Comparison of ENCODE assay signal across 16 cellular contexts in genomic region chr20:63232235-63233060, GRCh38. TPM values are rescaled to one million over a fixed set of nuclear protein-coding genes. Genes with fewer than 3 reads are reported as not detected.
DNase-seq lines count a peak whose midpoint lies in the region; ATAC-seq and TF ChIP-seq lines count a peak whose summit lies in the region.
"Had no signal": no experiment of that assay in that cellular context is flagged by ENCODE, and none has a peak within 500 bp of the region (broad histone marks: within the 10 kb centered on the region; RNA-seq: fewer than 3 reads in every experiment).

No MANE protein-coding gene starts in this region.

- H3K27ac ChIP-seq in colonic mucosa, result no peak overlapping the region
- no peak overlapping the region for H3K27ac ChIP-seq in CD8-positive, alpha-beta T cell (ENCODE audit: low read depth, low read length)
- H3K27ac ChIP-seq: epithelial cell of prostate, left ventricle myocardium inferior had no signal

- H3K4me3 ChIP-seq in epithelial cell of esophagus (ENCODE audit: low read length), result no peak overlapping the region
- H3K4me3 ChIP-seq in colonic mucosa, result no peak overlapping the region
- no peak overlapping the region for H3K4me3 ChIP-seq in CD8-positive, alpha-beta T cell (ENCODE audit: low read depth, low read length)
- H3K4me3 ChIP-seq: left ventricle myocardium inferior had no signal

- H3K4me1 ChIP-seq in colonic mucosa, result no peaks in the 10 kb centered on the region
- peaks cover 13% of the 10 kb centered on the region for H3K4me1 ChIP-seq in CD8-positive, alpha-beta T cell (ENCODE audit: insufficient read depth, low read length)

- no peak overlapping the region for H3K9ac ChIP-seq in colonic mucosa (ENCODE audit: low read depth in 2 of 2, low read length in 2 of 2)

- no peak for ATAC-seq in GM18873 (IDR thresholded peaks at IDR 0.05; ENCODE audit: low FRiP score, unreplicated experiment)
- ATAC-seq in CD8-positive, alpha-beta T cell, result no peak

- H3K27me3 Mint-ChIP-seq in osteocyte (ENCODE audit: unreplicated experiment), result no peaks in the 10 kb centered on the region
- H3K27me3 Mint-ChIP-seq in T-helper 2 cell treated with Interferon-gamma antibody and Interleukin-4, amounts not matched to agents 5 μg/mL and 100 μg/mL, for 36 hours (ENCODE audit: low read depth), result peaks cover 32% of the 10 kb centered on the region
- peaks cover 31% of the 10 kb centered on the region for H3K27me3 Mint-ChIP-seq in CD8-positive, alpha-beta T cell (ENCODE audit: low read depth)

- TF ChIP-seq CTCF in epithelial cell of esophagus (IDR thresholded peaks at IDR 0.05; ENCODE audit: insufficient read depth, low read depth, low read length, missing control alignments) (no peak), osteocyte (IDR thresholded peaks at IDR 0.05) (no peak), colonic mucosa (IDR thresholded peaks at IDR 0.05) (no peak)
- TF ChIP-seq CTCF in CD8-positive, alpha-beta T cell (IDR thresholded peaks at IDR 0.05), result no peak

- peaks cover 43% of the 10 kb centered on the region for H3K4me1 Mint-ChIP-seq in osteocyte (ENCODE audit: unreplicated experiment)
- no peaks in the 10 kb centered on the region for H3K4me1 Mint-ChIP-seq in T-helper 2 cell treated with Interferon-gamma antibody and Interleukin-4, amounts not matched to agents 5 μg/mL and 100 μg/mL, for 36 hours (ENCODE audit: low read depth)
- H3K4me1 Mint-ChIP-seq in CD8-positive, alpha-beta T cell (ENCODE audit: low read depth), result peaks cover 15% of the 10 kb centered on the region

- peak overlapping the region; percentile 94 for H3K27ac Mint-ChIP-seq in osteocyte (ENCODE audit: unreplicated experiment)
- no peak overlapping the region for H3K27ac Mint-ChIP-seq in T-helper 2 cell treated with Interferon-gamma antibody and Interleukin-4, amounts not matched to agents 5 μg/mL and 100 μg/mL, for 36 hours
- H3K27ac Mint-ChIP-seq in CD8-positive, alpha-beta T cell, result no peak overlapping the region

- POLR2A ChIA-PET in CD8-positive, alpha-beta T cell (lab: Charles Lee), result interaction anchor here (1.3 kb wide), 1 partner anchor 9 kb away, joined by 4 read pairs; no protein-coding TSS in a partner anchor

- no peak overlapping the region for H3K4me3 Mint-ChIP-seq in osteocyte (ENCODE audit: unreplicated experiment)
- no peak overlapping the region for H3K4me3 Mint-ChIP-seq in T-helper 2 cell treated with Interferon-gamma antibody and Interleukin-4, amounts not matched to agents 5 μg/mL and 100 μg/mL, for 36 hours
- no peak overlapping the region for H3K4me3 Mint-ChIP-seq in CD8-positive, alpha-beta T cell

- no peaks in the 10 kb centered on the region for H3K27me3 ChIP-seq in colonic mucosa
- peaks cover 8% of the 10 kb centered on the region for H3K27me3 ChIP-seq in CD8-positive, alpha-beta T cell (ENCODE audit: insufficient read depth, low read length)

- no peaks in the 10 kb centered on the region for H3K36me3 Mint-ChIP-seq in osteocyte (ENCODE audit: unreplicated experiment)
- no peaks in the 10 kb centered on the region for H3K36me3 Mint-ChIP-seq in T-helper 2 cell treated with Interferon-gamma antibody and Interleukin-4, amounts not matched to agents 5 μg/mL and 100 μg/mL, for 36 hours (ENCODE audit: low read depth)
- no peaks in the 10 kb centered on the region for H3K36me3 Mint-ChIP-seq in CD8-positive, alpha-beta T cell

- peak; percentile 88 for DNase-seq in ELF-1 (ENCODE audit: low read depth, low spot score)
- peak; percentile 95 for DNase-seq in NCI-H226
- DNase-seq in epithelial cell of esophagus (ENCODE audit: low read depth), result peak; percentile 71
- no peak for DNase-seq in osteocyte (ENCODE audit: extremely low spot score, unreplicated experiment)
- no peak for DNase-seq in T-helper 2 cell treated with Interferon-gamma antibody and Interleukin-4, amounts not matched to agents 5 μg/mL and 100 μg/mL, for 36 hours (ENCODE audit: low spot score)
- DNase-seq in colonic mucosa, result no peak
- DNase-seq in CD8-positive, alpha-beta T cell, result no peak
- DNase-seq: activated CD4-positive, alpha-beta T cell treated with anti-CD3 and anti-CD28 coated beads, Interleukin-2, amount 50 U/mL, for 1 hour; activated naive CD4-positive, alpha-beta T cell treated with anti-CD3 and anti-CD28 coated beads, Interleukin-2, amount 50 U/mL, for 16 hours; left ventricle myocardium inferior; NCI-H2081 treated with DMSO at 0.1 percent for 48 hours; posterior cingulate gyrus; SIG-M5 had no signal

- H3K9me3 Mint-ChIP-seq in osteocyte (ENCODE audit: unreplicated experiment), result no peaks in the 10 kb centered on the region
- no peaks in the 10 kb centered on the region for H3K9me3 Mint-ChIP-seq in T-helper 2 cell treated with Interferon-gamma antibody and Interleukin-4, amounts not matched to agents 5 μg/mL and 100 μg/mL, for 36 hours
- H3K9me3 Mint-ChIP-seq in CD8-positive, alpha-beta T cell, result no peaks in the 10 kb centered on the region

- CTCF ChIA-PET in CD8-positive, alpha-beta T cell (lab: Charles Lee), result interaction anchor here (1.3 to 7.0 kb wide), 3 partner anchors 9 to 176 kb away, joined by 3 to 85 read pairs (median 3); no protein-coding TSS in a partner anchor

- H3K36me3 ChIP-seq in colonic mucosa, result no peaks in the 10 kb centered on the region
- no peaks in the 10 kb centered on the region for H3K36me3 ChIP-seq in CD8-positive, alpha-beta T cell (ENCODE audit: insufficient read depth, low read length)
- H3K36me3 ChIP-seq: left ventricle myocardium inferior had no signal

- intact Hi-C loops in colonic mucosa (cut with DNase I), result no loop called here
- intact Hi-C loops in CD8-positive, alpha-beta T cell (cut with DNase I, micrococcal nuclease), result no loop called here

- no peaks in the 10 kb centered on the region for H3K9me3 ChIP-seq in colonic mucosa
- no peaks in the 10 kb centered on the region for H3K9me3 ChIP-seq in CD8-positive, alpha-beta T cell (ENCODE audit: low read length)
- H3K9me3 ChIP-seq: left ventricle myocardium inferior had no signal

RNA-seq across cellular contexts. Expression of gene BIRC7, which starts 3.3 kb away (rescaled TPM):
- total RNA-seq in osteocyte, result not detected in 2 replicates
- not detected for total RNA-seq in colonic mucosa
- 1 to 10 TPM; 2.0 to 2.1 TPM for total RNA-seq in CD8-positive, alpha-beta T cell

RNA-seq across cellular contexts. Expression of gene YTHDF1, which starts 16.5 kb away (rescaled TPM):
- 44.9 and 46.8 TPM in 2 replicates for total RNA-seq in osteocyte
- total RNA-seq in colonic mucosa, result 10 to 100 TPM; 35.4 to 38.7 TPM
- total RNA-seq in CD8-positive, alpha-beta T cell, result 10 to 100 TPM; 44.8 to 45.7 TPM

RNA-seq across cellular contexts. Expression of gene NKAIN4, which starts 21.8 kb away (rescaled TPM):
- 0.62 TPM in 1 of 2 replicates, not detected in the other for total RNA-seq in osteocyte
- total RNA-seq in colonic mucosa, result under 1 TPM in 1 of 2 donors, not detected in 1; 0.29 TPM
- total RNA-seq in CD8-positive, alpha-beta T cell, result not detected
- total RNA-seq: left ventricle myocardium inferior, ureter had no signal

RNA-seq across cellular contexts. Expression of gene ARFGAP1, which starts 40.2 kb away (rescaled TPM):
- total RNA-seq in osteocyte, result 116 and 119 TPM in 2 replicates
- 100 to 1,000 TPM in 1 of 2 donors, 10 to 100 TPM in 1; 66.9 to 109 TPM for total RNA-seq in colonic mucosa
- total RNA-seq in CD8-positive, alpha-beta T cell, result 100 to 1,000 TPM; 121 to 123 TPM

Comparison
In these comparisons a context has a peak if more than half of its experiments do, and no peak if none do; other contexts are left out.
1. DNase-seq: peak in ELF-1 (single experiment), NCI-H226 (single experiment) and epithelial cell of esophagus (single experiment); none in osteocyte (single experiment), T-helper 2 cell treated with Interferon-gamma antibody and Interleukin-4, amounts not matched to agents 5 μg/mL and 100 μg/mL, for 36 hours (single experiment), colonic mucosa (single experiment) and CD8-positive, alpha-beta T cell (0 of 7).